In the genomic region with DNA sequence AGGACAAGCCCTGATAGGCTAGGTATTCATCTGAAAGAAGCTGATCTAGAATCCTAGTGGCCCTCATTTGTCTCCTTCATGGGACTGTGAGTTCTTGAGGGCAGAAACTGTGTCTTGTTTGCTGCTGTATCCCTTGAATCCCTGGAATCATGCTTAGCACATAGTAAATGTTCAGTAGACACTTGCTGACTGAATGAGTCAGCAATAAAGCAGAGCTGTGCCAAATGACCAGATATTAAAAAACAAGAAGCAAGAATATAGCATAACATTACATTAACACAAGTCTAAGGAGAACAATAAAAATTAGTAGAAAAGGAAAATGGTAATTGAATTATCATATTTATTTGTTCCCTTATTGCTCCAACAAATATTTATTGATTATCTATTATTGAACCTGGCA, we compare ENCODE assay signal across 29 cellular contexts.
"Had no signal": no experiment of that assay in that cellular context is flagged by ENCODE, and none has a peak within 500 bp of the region (broad histone marks: within the 10 kb centered on the region; RNA-seq: fewer than 3 reads in every experiment).

No MANE protein-coding gene starts in this region.

- H3K27me3 ChIP-seq: neural progenitor cell, ovary, suprapubic skin, testis, tibial artery, transverse colon, upper lobe of right lung, uterus had no signal

- H3K4me2 ChIP-seq: neural progenitor cell had no signal

- H3K4me3 Mint-ChIP-seq: naive thymus-derived CD4-positive, alpha-beta T cell; natural killer cell; nephron; neural progenitor cell; stimulated activated effector memory CD8-positive, alpha-beta T cell treated with anti-CD3 and anti-CD28 coated beads, Interleukin-12 subunit alpha, Interleukin-12 subunit beta, amount 100 ng/mL, for 72 hours; stimulated activated naive CD8-positive, alpha-beta T cell treated with anti-CD3 and anti-CD28 coated beads, Interleukin-15, amount 100 ng/mL, for 72 hours; type B pancreatic cell had no signal

- H3K9me3 ChIP-seq: ovary, psoas muscle, suprapubic skin, testis, tibial artery, transverse colon, upper lobe of right lung, uterus had no signal

- H3K4me1 ChIP-seq: neural progenitor cell, parathyroid adenoma, psoas muscle, suprapubic skin, testis, tibial artery, transverse colon, upper lobe of right lung, uterus had no signal

- FAIRE-seq: small intestine had no signal

- H3K9ac ChIP-seq: neural progenitor cell, parathyroid adenoma had no signal

- H2AFZ ChIP-seq: neural progenitor cell, parathyroid adenoma had no signal

- DNase-seq: naive thymus-derived CD4-positive, alpha-beta T cell; natural killer cell; occipital lobe; ovary; posterior cingulate gyrus; psoas muscle; right cardiac atrium; small intestine; stimulated activated CD4-positive, alpha-beta T cell treated with anti-CD3 and anti-CD28 coated beads, Interleukin-15, amount 100 ng/mL, for 24 hours; stimulated activated CD4-positive, alpha-beta T cell treated with anti-CD3 and anti-CD28 coated beads, Interleukin-2, amount 100 ng/mL, for 24 hours; stimulated activated CD4-positive, alpha-beta T cell treated with anti-CD3 and anti-CD28 coated beads, Interleukin-2, amount 100 ng/mL, for 48 hours; stimulated activated CD4-positive, alpha-beta T cell treated with anti-CD3 and anti-CD28 coated beads, Interleukin-4, amount 100 ng/mL, for 24 hours; stimulated activated naive CD4-positive, alpha-beta T cell; stimulated activated naive CD8-positive, alpha-beta T cell treated with anti-CD3 and anti-CD28 coated beads, Interleukin-15, amount 100 ng/mL, for 72 hours; stimulated activated naive CD8-positive, alpha-beta T cell treated with anti-CD3 and anti-CD28 coated beads, Interleukin-15, Interleukin-2, amounts not matched to agents 100 U/mL and 50 U/mL, for 24 hours; substantia nigra; testis; tibial artery; transverse colon; upper lobe of right lung; uterus had no signal

- H3K4me1 Mint-ChIP-seq: naive thymus-derived CD4-positive, alpha-beta T cell; natural killer cell; neural progenitor cell; stimulated activated effector memory CD8-positive, alpha-beta T cell treated with anti-CD3 and anti-CD28 coated beads, Interleukin-12 subunit alpha, Interleukin-12 subunit beta, amount 100 ng/mL, for 72 hours; stimulated activated naive CD8-positive, alpha-beta T cell treated with anti-CD3 and anti-CD28 coated beads, Interleukin-15, amount 100 ng/mL, for 72 hours had no signal

- H3K27ac Mint-ChIP-seq: naive thymus-derived CD4-positive, alpha-beta T cell; natural killer cell; nephron; neural progenitor cell; progenitor cell of endocrine pancreas; stimulated activated effector memory CD8-positive, alpha-beta T cell treated with anti-CD3 and anti-CD28 coated beads, Interleukin-12 subunit alpha, Interleukin-12 subunit beta, amount 100 ng/mL, for 72 hours; stimulated activated naive CD8-positive, alpha-beta T cell treated with anti-CD3 and anti-CD28 coated beads, Interleukin-15, amount 100 ng/mL, for 72 hours; type B pancreatic cell had no signal

- H3K36me3 ChIP-seq: neural progenitor cell, ovary, suprapubic skin, tibial artery, transverse colon, upper lobe of right lung, uterus had no signal

- H3K9me3 Mint-ChIP-seq: type B pancreatic cell had no signal

- H3K27ac ChIP-seq: neural progenitor cell, ovary, parathyroid adenoma, psoas muscle, suprapubic skin, testis, tibial artery, transverse colon, upper lobe of right lung, uterus had no signal

- H3K27me3 Mint-ChIP-seq: stimulated activated naive CD8-positive, alpha-beta T cell treated with anti-CD3 and anti-CD28 coated beads, Interleukin-15, amount 100 ng/mL, for 72 hours; type B pancreatic cell had no signal

- H3K36me3 Mint-ChIP-seq: naive thymus-derived CD4-positive, alpha-beta T cell; natural killer cell; neural progenitor cell; stimulated activated effector memory CD8-positive, alpha-beta T cell treated with anti-CD3 and anti-CD28 coated beads, Interleukin-12 subunit alpha, Interleukin-12 subunit beta, amount 100 ng/mL, for 72 hours; type B pancreatic cell had no signal

- ATAC-seq: naive thymus-derived CD4-positive, alpha-beta T cell; natural killer cell; psoas muscle; right cardiac atrium; sciatic nerve; stimulated activated effector memory CD8-positive, alpha-beta T cell treated with anti-CD3 and anti-CD28 coated beads, Interleukin-12 subunit alpha, Interleukin-12 subunit beta, amount 100 ng/mL, for 72 hours; stimulated activated naive CD8-positive, alpha-beta T cell treated with anti-CD3 and anti-CD28 coated beads, Interleukin-15, amount 100 ng/mL, for 72 hours; stimulated activated naive CD8-positive, alpha-beta T cell treated with anti-CD3 and anti-CD28 coated beads, Interleukin-15, Interleukin-2, amounts not matched to agents 100 U/mL and 50 U/mL, for 24 hours; upper lobe of right lung had no signal

- H3K4me3 ChIP-seq: neural progenitor cell, ovary, psoas muscle, suprapubic skin, testis, tibial artery, transverse colon, upper lobe of right lung, uterus had no signal

- H3K79me2 ChIP-seq: parathyroid adenoma had no signal
